Comparison of ENCODE assay signal across 25 cellular contexts in the genomic region with DNA sequence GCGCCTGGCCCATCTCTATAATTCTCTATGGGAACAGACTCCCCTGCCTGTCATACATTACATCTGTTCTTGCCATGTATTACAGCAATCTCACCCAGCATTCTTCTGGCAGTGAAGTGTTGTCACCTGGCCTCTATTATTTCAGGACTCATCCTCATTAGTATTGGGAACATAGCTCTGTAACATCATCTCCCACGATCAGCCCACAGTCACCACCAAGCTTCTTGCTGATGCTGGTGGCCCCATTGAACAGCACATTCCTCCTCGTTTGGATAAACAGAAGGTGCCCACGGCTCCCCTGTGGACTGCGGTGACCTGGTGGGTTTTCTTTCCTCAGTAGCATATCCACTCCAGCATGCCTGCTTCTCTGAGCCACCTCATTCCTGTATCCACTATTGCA.
"Had no signal": no experiment of that assay in that cellular context is flagged by ENCODE, and none has a peak within 500 bp of the region (broad histone marks: within the 10 kb centered on the region; RNA-seq: fewer than 3 reads in every experiment).

No MANE protein-coding gene starts in this region.

- H3K27ac ChIP-seq: adrenal gland had no signal

- H3K4me3 ChIP-seq: adrenal gland had no signal

- H3K4me1 ChIP-seq: adrenal gland had no signal

- H3K27me3 ChIP-seq: adrenal gland had no signal

- H3K9me3 Mint-ChIP-seq: activated B cell treated with CpG ODN at 0.5 μM for 24 hours; activated CD4-positive, alpha-beta T cell treated with anti-CD3 and anti-CD28 coated beads, Interleukin-2, amount 10 ng/mL, durations not matched to agents 24 days and 14 days; activated naive CD4-positive, alpha-beta T cell treated with anti-CD3 and anti-CD28 coated beads for 36 hours; activated T-helper 17 cell treated with anti-CD3 and anti-CD28 coated beads, Interleukin-2, amount 50 U/mL, for 72 hours had no signal

- DNase-seq: activated B cell treated with CpG ODN at 0.5 μM for 24 hours; activated CD4-positive, alpha-beta T cell treated with anti-CD3 and anti-CD28 coated beads for 1 hour; activated CD4-positive, alpha-beta T cell treated with anti-CD3 and anti-CD28 coated beads, Interleukin-2, amount 10 ng/mL, durations not matched to agents 24 days and 14 days; activated CD4-positive, alpha-beta T cell treated with anti-CD3 and anti-CD28 coated beads, Interleukin-2, amount 50 U/mL, for 48 hours; activated CD8-positive, alpha-beta memory T cell treated with anti-CD3 and anti-CD28 coated beads, Interleukin-2, amount 10 ng/mL, durations not matched to agents 7 days and 5 days; activated gamma-delta T cell; activated naive CD4-positive, alpha-beta T cell treated with anti-CD3 and anti-CD28 coated beads for 36 hours; activated T-cell treated with anti-CD3 and anti-CD28 coated beads, Interleukin-2, amount 50 U/mL, for 48 hours; adrenal gland; anterior cingulate cortex; KG1; NCI-H1048; NCI-H146; NCI-H1930; NCI-H2171; NCI-H2227 treated with DMSO at 0.1 percent for 48 hours; NCI-H446 treated with DMSO at 0.1 percent for 48 hours; NCI-H524 treated with DMSO at 0.1 percent for 48 hours; NCI-H748 treated with DMSO at 0.1 percent for 48 hours; SIG-M5; T-cell; T-helper 2 cell; T1000 had no signal

- H3K36me3 Mint-ChIP-seq: T-cell had no signal

- H3K4me3 Mint-ChIP-seq: activated B cell treated with CpG ODN at 0.5 μM for 24 hours; activated CD4-positive, alpha-beta T cell treated with anti-CD3 and anti-CD28 coated beads, Interleukin-2, amount 10 ng/mL, durations not matched to agents 24 days and 14 days; activated CD8-positive, alpha-beta memory T cell treated with anti-CD3 and anti-CD28 coated beads, Interleukin-2, amount 10 ng/mL, durations not matched to agents 7 days and 5 days; activated naive CD4-positive, alpha-beta T cell treated with anti-CD3 and anti-CD28 coated beads for 36 hours; activated naive CD8-positive, alpha-beta T cell; activated T-helper 17 cell treated with anti-CD3 and anti-CD28 coated beads, Interleukin-2, amount 50 U/mL, for 72 hours; T-cell had no signal

- H3K9me3 ChIP-seq: adrenal gland had no signal

- H3K27me3 Mint-ChIP-seq: activated B cell treated with CpG ODN at 0.5 μM for 24 hours; activated naive CD8-positive, alpha-beta T cell; activated T-helper 17 cell treated with anti-CD3 and anti-CD28 coated beads, Interleukin-2, amount 50 U/mL, for 72 hours; T-cell had no signal

- H3K27ac Mint-ChIP-seq: activated B cell treated with CpG ODN at 0.5 μM for 24 hours; activated CD4-positive, alpha-beta T cell treated with anti-CD3 and anti-CD28 coated beads, Interleukin-2, amount 10 ng/mL, durations not matched to agents 24 days and 14 days; activated CD8-positive, alpha-beta memory T cell treated with anti-CD3 and anti-CD28 coated beads, Interleukin-2, amount 10 ng/mL, durations not matched to agents 7 days and 5 days; activated naive CD4-positive, alpha-beta T cell treated with anti-CD3 and anti-CD28 coated beads for 36 hours; activated naive CD8-positive, alpha-beta T cell; activated T-helper 17 cell treated with anti-CD3 and anti-CD28 coated beads, Interleukin-2, amount 50 U/mL, for 72 hours; T-cell had no signal

- H3K4me1 Mint-ChIP-seq: activated B cell treated with CpG ODN at 0.5 μM for 24 hours; activated CD4-positive, alpha-beta T cell treated with anti-CD3 and anti-CD28 coated beads, Interleukin-2, amount 10 ng/mL, durations not matched to agents 24 days and 14 days; activated T-helper 17 cell treated with anti-CD3 and anti-CD28 coated beads, Interleukin-2, amount 50 U/mL, for 72 hours; T-cell had no signal

- H3K36me3 ChIP-seq: adrenal gland had no signal

- ATAC-seq: activated CD8-positive, alpha-beta memory T cell treated with anti-CD3 and anti-CD28 coated beads, Interleukin-2, amount 10 ng/mL, durations not matched to agents 7 days and 5 days; activated T-helper 17 cell treated with anti-CD3 and anti-CD28 coated beads, Interleukin-2, amount 50 U/mL, for 72 hours; T-cell had no signal
